Comparison of ENCODE assay signal across 19 cellular contexts in genomic region chr2:183068561-183068960, GRCh38. TPM values are rescaled to one million over a fixed set of nuclear protein-coding genes. Genes with fewer than 3 reads are reported as not detected.
DNase-seq lines count a peak whose midpoint lies in the region; ATAC-seq, FAIRE-seq and TF ChIP-seq lines count a peak whose summit lies in the region.
"Had no signal": no experiment of that assay in that cellular context is flagged by ENCODE, and none has a peak within 500 bp of the region (broad histone marks: within the 10 kb centered on the region; RNA-seq: fewer than 3 reads in every experiment).

No MANE protein-coding gene starts in this region.

- no peak overlapping the region for H3K4me2 ChIP-seq in HepG2 (ENCODE audit: low read depth, low read length)
- H3K4me2 ChIP-seq: BLaER1, GM23338 had no signal

- in situ Hi-C loops in HepG2 (cut with HindIII; ENCODE audit: extremely low pct_ligation_motif_present, low pct_unique_long_range_greater_than_20kb), result no loop called here

- CTCF ChIA-PET in HepG2 (lab: Yijun Ruan, JAX; ENCODE audit: low intra/inter-chr PET ratio, low total read pairs), result no interaction called here

- ATAC-seq in HepG2, result no peak
- no peak for ATAC-seq in right lobe of liver
- ATAC-seq in HG03457 (IDR thresholded peaks at IDR 0.05; ENCODE audit: unreplicated experiment), result no peak
- ATAC-seq: GM23338, HCT116 had no signal

- POLR2A ChIA-PET in HepG2 (lab: Yijun Ruan, JAX), result no interaction called here

- no peak overlapping the region for H3K9ac ChIP-seq in HepG2 (ENCODE audit: insufficient read depth, low read depth, low read length)
- H3K9ac ChIP-seq: BLaER1 had no signal

- WGBS in HepG2 (ENCODE audit: low lambda C conversion rate), result 22% methylated on average over 3 of the region's 3 CpGs
- 100% methylated on average over 1 of the region's 3 CpGs for WGBS in right lobe of liver (ENCODE audit: insufficient coverage, low coverage, low lambda C conversion rate, missing lambda C conversion rate)

- BruUV-seq in HepG2 (replicated peaks; lab: Mats Ljungman, UMichigan), result no TSS peak

- 0 out of 5 replicates have a peak, but pooled peaks cover 0 to 9% of the 10 kb centered on the region in 2 experiments for H3K27me3 ChIP-seq in HepG2 (ENCODE audit: control insufficient read depth in 1 of 2, insufficient read depth in 2 of 2, low read length in 2 of 2)
- no peaks in the 10 kb centered on the region for H3K27me3 ChIP-seq in right lobe of liver
- H3K27me3 ChIP-seq: BLaER1 had no signal

- TF ChIP-seq POLR2A in HepG2 (IDR thresholded peaks at IDR 0.05; ENCODE audit: insufficient read depth in 1 of 2, low read depth in 2 of 2, low read length in 2 of 2) (no peak), right lobe of liver (IDR thresholded peaks at IDR 0.05) (no peak)

- no peaks in the 10 kb centered on the region for H3K79me2 ChIP-seq in HepG2 (ENCODE audit: insufficient read depth, low read length)

- H3K4me3 ChIP-seq in HepG2 (replicated peaks in 1 of 3; ENCODE audit: insufficient read depth in 1 of 3, low read depth in 2 of 3, low read length in 3 of 3), result no peak overlapping the region
- no peak overlapping the region for H3K4me3 ChIP-seq in right lobe of liver
- H3K4me3 ChIP-seq: BLaER1, GM23338 had no signal

- FAIRE-seq in HepG2 (lab: Jason Lieb, UNC), result no peak
- peak; percentile 42 for FAIRE-seq in urothelium cell line (lab: Jason Lieb, UNC)
- FAIRE-seq: GM12892, GM18507 had no signal

- DNase-seq in HepG2 (ENCODE audit: low spot score), result no peak
- no peak for DNase-seq in right lobe of liver
- peak; percentile 58 for DNase-seq in myocyte (ENCODE audit: low read depth)
- DNase-seq in urothelium cell line (ENCODE audit: low spot score), result no peak
- DNase-seq in kidney tubule cell (ENCODE audit: low spot score), result no peak
- DNase-seq: 8988T; CD4-positive, alpha-beta memory T cell; DMS153; DMS79; GDM1; H7; HFFc6 had no signal

- no peak for TF ChIP-seq EP300 in HepG2 (IDR thresholded peaks at IDR 0.05; ENCODE audit: low read depth in 2 of 2, low read length in 2 of 2)
- TF ChIP-seq EP300 in HepG2 (CRISPR knock-in tag; IDR thresholded peaks at IDR 0.05; ENCODE audit: borderline replicate concordance), result no peak

- TF ChIP-seq CTCF in HepG2 (CRISPR knock-in tag; IDR thresholded peaks at IDR 0.05) (no peak), right lobe of liver (IDR thresholded peaks at IDR 0.05) (no peak)

- intact Hi-C loops in HepG2 (cut with micrococcal nuclease; ENCODE audit: unreplicated experiment) (no loop called here), right lobe of liver (cut with DNase I) (no loop called here)

- H3K4me1 ChIP-seq in HepG2 (ENCODE audit: insufficient read depth, low read length) (peaks cover 10% of the 10 kb centered on the region), right lobe of liver (no peaks in the 10 kb centered on the region)
- H3K4me1 ChIP-seq: BLaER1 had no signal

- H4K20me1 ChIP-seq in HepG2 (ENCODE audit: insufficient read depth, low read length), result no peaks in the 10 kb centered on the region
- H4K20me1 ChIP-seq: BLaER1 had no signal

- H2AFZ ChIP-seq in HepG2 (ENCODE audit: low read length), result no peak overlapping the region
- H2AFZ ChIP-seq: GM23338 had no signal

- H3K36me3 ChIP-seq in HepG2 (replicated peaks in 1 of 2; ENCODE audit: control insufficient read depth in 1 of 2, insufficient read depth in 2 of 2, low read length in 2 of 2) (no peaks in the 10 kb centered on the region), right lobe of liver (no peaks in the 10 kb centered on the region)
- H3K36me3 ChIP-seq: BLaER1 had no signal

- no peak for TF ChIP-seq RAD21 in HepG2 (CRISPR knock-in tag; IDR thresholded peaks at IDR 0.05)

- H3K27ac ChIP-seq in HepG2 (ENCODE audit: extremely low read length, insufficient read depth, low read length) (no peak overlapping the region), right lobe of liver (no peak overlapping the region)
- H3K27ac ChIP-seq: BLaER1 had no signal

- H3K9me3 ChIP-seq in HepG2 (ENCODE audit: low read length) (peaks cover 7% of the 10 kb centered on the region; the same call in 1 of the 2 replicates), right lobe of liver (no peaks in the 10 kb centered on the region)

RNA-seq across cellular contexts. Expression of gene DUSP19, which starts 10.0 kb away (rescaled TPM):
- total RNA-seq in HepG2 (2016; rRNA removed; fragmentation: Illumina TruSeq; extraction: Trizol), result 1.9 and 3.9 TPM in 2 replicates
- total RNA-seq in HepG2 (2016; cell fraction: cytosol; rRNA removed; fragmentation: Illumina TruSeq; extraction: Trizol; ENCODE audit: low read depth), result 0.61 and 0.71 TPM in 2 replicates
- 2.0 and 4.5 TPM in 2 replicates for total RNA-seq in HepG2 (2016; cell fraction: insoluble cytoplasmic fraction; rRNA removed; fragmentation: Illumina TruSeq; extraction: Trizol)
- 0.90 and 1.3 TPM in 2 replicates for total RNA-seq in HepG2 (2016; cell fraction: membrane; rRNA removed; fragmentation: Illumina TruSeq; extraction: Trizol)
- 1.5 and 2.4 TPM in 2 replicates for total RNA-seq in HepG2 (2016; cell fraction: nucleus; rRNA removed; fragmentation: Illumina TruSeq; extraction: Trizol)
- polyA plus RNA-seq in HepG2 (2011; rRNA removed), result 0.97 and 1.3 TPM in 2 replicates
- polyA plus RNA-seq in HepG2 (2011; cell fraction: cytosol; rRNA removed), result 0.52 and 1.1 TPM in 2 replicates
- polyA plus RNA-seq in HepG2 (2011; cell fraction: nucleus; rRNA removed), result 0.24 and 0.38 TPM in 2 replicates
- 0.33 and 1.0 TPM in 2 replicates for polyA plus RNA-seq in HepG2 (2012)
- polyA plus RNA-seq in HepG2 (2016; cell fraction: cytosol; fragmentation: Illumina TruSeq; extraction: Trizol; ENCODE audit: low read depth), result 0.24 and 0.43 TPM in 2 replicates
- 1.8 and 2.0 TPM in 2 replicates for polyA plus RNA-seq in HepG2 (2016; cell fraction: insoluble cytoplasmic fraction; fragmentation: Illumina TruSeq; extraction: Trizol; ENCODE audit: low read depth)
- polyA plus RNA-seq in HepG2 (2016; cell fraction: membrane; fragmentation: Illumina TruSeq; extraction: Trizol; ENCODE audit: low read depth), result 0.37 and 0.39 TPM in 2 replicates
- polyA plus RNA-seq in HepG2 (2016; cell fraction: nucleus; fragmentation: Illumina TruSeq; extraction: Trizol; ENCODE audit: insufficient read depth, low read depth), result 1.00 and 1.4 TPM in 2 replicates
- 1.9 and 2.5 TPM in 2 replicates for polyA minus RNA-seq in HepG2 (2011; rRNA and poly(A)+ RNA removed; ENCODE audit: low replicate concordance)
- 0.97 and 1.4 TPM in 2 replicates for polyA minus RNA-seq in HepG2 (2011; cell fraction: cytosol; rRNA and poly(A)+ RNA removed)
- 0.87 and 1.7 TPM in 2 replicates for polyA minus RNA-seq in HepG2 (2011; cell fraction: nucleus; rRNA and poly(A)+ RNA removed)
- total RNA-seq in right lobe of liver, result 1 to 10 TPM in 3 of 6 experiments, under 1 TPM in 3; 0.37 to 1.5 (median 0.78) TPM
- total RNA-seq in myocyte, result 5.3 and 5.9 TPM in 2 replicates
- 2.0 TPM for polyA plus RNA-seq in myocyte (2012)

RNA-seq across cellular contexts. Expression of gene NCKAP1, which starts 30.3 kb away (rescaled TPM):
- total RNA-seq in HepG2 (2016; rRNA removed; fragmentation: Illumina TruSeq; extraction: Trizol) (96.3 and 160 TPM in 2 replicates), right lobe of liver (10 to 100 TPM; 31.9 to 50.3 (median 43.3) TPM), myocyte (120 and 133 TPM in 2 replicates)
- 20.2 and 23.9 TPM in 2 replicates for total RNA-seq in HepG2 (2016; cell fraction: cytosol; rRNA removed; fragmentation: Illumina TruSeq; extraction: Trizol; ENCODE audit: low read depth)
- total RNA-seq in HepG2 (2016; cell fraction: insoluble cytoplasmic fraction; rRNA removed; fragmentation: Illumina TruSeq; extraction: Trizol), result 89.4 and 158 TPM in 2 replicates
- 91.7 and 92.2 TPM in 2 replicates for total RNA-seq in HepG2 (2016; cell fraction: membrane; rRNA removed; fragmentation: Illumina TruSeq; extraction: Trizol)
- total RNA-seq in HepG2 (2016; cell fraction: nucleus; rRNA removed; fragmentation: Illumina TruSeq; extraction: Trizol), result 100 and 105 TPM in 2 replicates
- 59.0 and 72.1 TPM in 2 replicates for polyA plus RNA-seq in HepG2 (2011; rRNA removed)
- polyA plus RNA-seq in HepG2 (2011; cell fraction: cytosol; rRNA removed), result 49.9 and 69.1 TPM in 2 replicates
- 30.3 and 33.5 TPM in 2 replicates for polyA plus RNA-seq in HepG2 (2011; cell fraction: nucleus; rRNA removed)
- polyA plus RNA-seq in HepG2 (2012), result 70.3 and 73.4 TPM in 2 replicates
- polyA plus RNA-seq in HepG2 (2016; cell fraction: cytosol; fragmentation: Illumina TruSeq; extraction: Trizol; ENCODE audit: low read depth), result 8.8 and 9.0 TPM in 2 replicates
- polyA plus RNA-seq in HepG2 (2016; cell fraction: insoluble cytoplasmic fraction; fragmentation: Illumina TruSeq; extraction: Trizol; ENCODE audit: low read depth), result 118 and 121 TPM in 2 replicates
- polyA plus RNA-seq in HepG2 (2016; cell fraction: membrane; fragmentation: Illumina TruSeq; extraction: Trizol; ENCODE audit: low read depth), result 34.3 and 37.5 TPM in 2 replicates
- 82.2 and 99.4 TPM in 2 replicates for polyA plus RNA-seq in HepG2 (2016; cell fraction: nucleus; fragmentation: Illumina TruSeq; extraction: Trizol; ENCODE audit: insufficient read depth, low read depth)
- 34.6 and 53.5 TPM in 2 replicates for polyA minus RNA-seq in HepG2 (2011; rRNA and poly(A)+ RNA removed; ENCODE audit: low replicate concordance)
- 60.0 and 71.9 TPM in 2 replicates for polyA minus RNA-seq in HepG2 (2011; cell fraction: cytosol; rRNA and poly(A)+ RNA removed)
- 145 and 163 TPM in 2 replicates for polyA minus RNA-seq in HepG2 (2011; cell fraction: nucleus; rRNA and poly(A)+ RNA removed)
- polyA plus RNA-seq in myocyte (2012), result 71.1 TPM
- polyA plus RNA-seq: CD14-positive monocyte had no signal

RNA-seq across cellular contexts. Expression of gene NUP35, which starts 55.7 kb away (rescaled TPM):
- 53.6 and 74.2 TPM in 2 replicates for total RNA-seq in HepG2 (2016; rRNA removed; fragmentation: Illumina TruSeq; extraction: Trizol)
- total RNA-seq in HepG2 (2016; cell fraction: cytosol; rRNA removed; fragmentation: Illumina TruSeq; extraction: Trizol; ENCODE audit: low read depth), result 32.8 and 37.1 TPM in 2 replicates
- 52.9 and 74.2 TPM in 2 replicates for total RNA-seq in HepG2 (2016; cell fraction: insoluble cytoplasmic fraction; rRNA removed; fragmentation: Illumina TruSeq; extraction: Trizol)
- total RNA-seq in HepG2 (2016; cell fraction: membrane; rRNA removed; fragmentation: Illumina TruSeq; extraction: Trizol), result 24.1 and 28.1 TPM in 2 replicates
- 59.5 and 62.1 TPM in 2 replicates for total RNA-seq in HepG2 (2016; cell fraction: nucleus; rRNA removed; fragmentation: Illumina TruSeq; extraction: Trizol)
- 14.8 and 16.9 TPM in 2 replicates for polyA plus RNA-seq in HepG2 (2011; rRNA removed)
- 9.3 and 11.8 TPM in 2 replicates for polyA plus RNA-seq in HepG2 (2011; cell fraction: cytosol; rRNA removed)
- 9.4 and 10.0 TPM in 2 replicates for polyA plus RNA-seq in HepG2 (2011; cell fraction: nucleus; rRNA removed)
- 14.4 and 22.1 TPM in 2 replicates for polyA plus RNA-seq in HepG2 (2012)
- polyA plus RNA-seq in HepG2 (2016; cell fraction: cytosol; fragmentation: Illumina TruSeq; extraction: Trizol; ENCODE audit: low read depth), result 6.6 and 7.0 TPM in 2 replicates
- polyA plus RNA-seq in HepG2 (2016; cell fraction: insoluble cytoplasmic fraction; fragmentation: Illumina TruSeq; extraction: Trizol; ENCODE audit: low read depth), result 63.4 and 70.6 TPM in 2 replicates
- 9.5 and 10.6 TPM in 2 replicates for polyA plus RNA-seq in HepG2 (2016; cell fraction: membrane; fragmentation: Illumina TruSeq; extraction: Trizol; ENCODE audit: low read depth)
- 31.7 and 32.9 TPM in 2 replicates for polyA plus RNA-seq in HepG2 (2016; cell fraction: nucleus; fragmentation: Illumina TruSeq; extraction: Trizol; ENCODE audit: insufficient read depth, low read depth)
- polyA minus RNA-seq in HepG2 (2011; rRNA and poly(A)+ RNA removed; ENCODE audit: low replicate concordance), result 26.4 and 36.9 TPM in 2 replicates
- 11.1 and 11.3 TPM in 2 replicates for polyA minus RNA-seq in HepG2 (2011; cell fraction: cytosol; rRNA and poly(A)+ RNA removed)
- 64.2 and 66.0 TPM in 2 replicates for polyA minus RNA-seq in HepG2 (2011; cell fraction: nucleus; rRNA and poly(A)+ RNA removed)
- total RNA-seq in right lobe of liver, result 10 to 100 TPM in 4 of 6 experiments, 1 to 10 TPM in 2; 8.7 to 12.9 (median 11.2) TPM
- total RNA-seq in myocyte, result 7.1 and 7.7 TPM in 2 replicates
- polyA plus RNA-seq in myocyte (2012), result 3.5 TPM
